Comparison of ENCODE assay signal across 1 cellular context in the genomic region with DNA sequence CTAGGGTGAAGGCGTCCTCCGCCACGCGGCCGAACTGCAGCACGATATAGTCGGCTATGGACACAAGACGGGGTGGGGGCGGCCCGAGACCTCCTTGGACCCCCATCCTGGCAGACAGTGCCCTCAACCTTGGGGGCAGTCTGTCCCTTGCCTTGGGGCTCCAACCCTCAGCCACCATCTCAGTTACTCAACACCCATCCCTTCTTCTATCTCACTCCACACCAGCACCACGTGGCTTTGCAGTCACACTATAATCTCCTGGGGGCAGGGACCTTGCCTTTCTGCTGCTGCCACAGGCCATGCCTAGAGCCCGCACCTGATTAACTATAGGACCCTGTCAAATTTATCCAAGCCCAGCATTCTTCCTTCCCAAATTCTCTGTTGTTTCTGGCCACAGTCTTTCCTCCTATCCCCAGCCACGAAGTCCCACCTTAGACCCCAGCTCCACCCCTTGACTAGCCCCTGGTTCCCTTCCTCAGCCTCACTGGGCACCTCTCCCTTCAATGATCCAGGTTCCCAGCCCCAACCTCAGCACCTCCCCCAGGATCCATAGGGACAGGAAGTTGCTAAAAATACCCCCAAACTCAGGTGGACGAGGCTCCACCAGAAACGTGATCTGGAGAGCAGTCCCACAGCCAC.
TF ChIP-seq lines count a peak whose summit lies in the region.

No MANE protein-coding gene starts in this region.

TF ChIP-seq in HCT116, 20 proteins besides CTCF, POLR2A, EP300 and RAD21 (continued from another document):
- TF ChIP-seq, protein P1, sequence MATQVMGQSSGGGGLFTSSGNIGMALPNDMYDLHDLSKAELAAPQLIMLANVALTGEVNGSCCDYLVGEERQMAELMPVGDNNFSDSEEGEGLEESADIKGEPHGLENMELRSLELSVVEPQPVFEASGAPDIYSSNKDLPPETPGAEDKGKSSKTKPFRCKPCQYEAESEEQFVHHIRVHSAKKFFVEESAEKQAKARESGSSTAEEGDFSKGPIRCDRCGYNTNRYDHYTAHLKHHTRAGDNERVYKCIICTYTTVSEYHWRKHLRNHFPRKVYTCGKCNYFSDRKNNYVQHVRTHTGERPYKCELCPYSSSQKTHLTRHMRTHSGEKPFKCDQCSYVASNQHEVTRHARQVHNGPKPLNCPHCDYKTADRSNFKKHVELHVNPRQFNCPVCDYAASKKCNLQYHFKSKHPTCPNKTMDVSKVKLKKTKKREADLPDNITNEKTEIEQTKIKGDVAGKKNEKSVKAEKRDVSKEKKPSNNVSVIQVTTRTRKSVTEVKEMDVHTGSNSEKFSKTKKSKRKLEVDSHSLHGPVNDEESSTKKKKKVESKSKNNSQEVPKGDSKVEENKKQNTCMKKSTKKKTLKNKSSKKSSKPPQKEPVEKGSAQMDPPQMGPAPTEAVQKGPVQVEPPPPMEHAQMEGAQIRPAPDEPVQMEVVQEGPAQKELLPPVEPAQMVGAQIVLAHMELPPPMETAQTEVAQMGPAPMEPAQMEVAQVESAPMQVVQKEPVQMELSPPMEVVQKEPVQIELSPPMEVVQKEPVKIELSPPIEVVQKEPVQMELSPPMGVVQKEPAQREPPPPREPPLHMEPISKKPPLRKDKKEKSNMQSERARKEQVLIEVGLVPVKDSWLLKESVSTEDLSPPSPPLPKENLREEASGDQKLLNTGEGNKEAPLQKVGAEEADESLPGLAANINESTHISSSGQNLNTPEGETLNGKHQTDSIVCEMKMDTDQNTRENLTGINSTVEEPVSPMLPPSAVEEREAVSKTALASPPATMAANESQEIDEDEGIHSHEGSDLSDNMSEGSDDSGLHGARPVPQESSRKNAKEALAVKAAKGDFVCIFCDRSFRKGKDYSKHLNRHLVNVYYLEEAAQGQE (IDR thresholded peaks at IDR 0.05; ENCODE audit: low read depth): no peak
- TF ChIP-seq EGR1 (IDR thresholded peaks at IDR 0.05; ENCODE audit: low read depth) (no peak), MAX (IDR thresholded peaks at IDR 0.05) (no peak), EZH2 (IDR thresholded peaks at IDR 0.05) (no peak), FOSL1 (IDR thresholded peaks at IDR 0.05; ENCODE audit: low read depth) (no peak), CEBPB (IDR thresholded peaks at IDR 0.05; ENCODE audit: low read depth) (no peak)
TF ChIP-seq in HCT116: peak in this region for 0.
